11 cellular contexts compared by ENCODE assay signal in genomic region chr18:47080872-47081271, GRCh38. TPM values are rescaled to one million over a fixed set of nuclear protein-coding genes. Genes with fewer than 3 reads are reported as not detected.
"Had no signal": no experiment of that assay in that cellular context is flagged by ENCODE, and none has a peak within 500 bp of the region (broad histone marks: within the 10 kb centered on the region; RNA-seq: fewer than 3 reads in every experiment).

No MANE protein-coding gene starts in this region.

- FAIRE-seq: H1, H54 had no signal

- H3K36me3 ChIP-seq: HAP-1 had no signal

- H3K4me1 ChIP-seq: HAP-1 had no signal

- H3K4me2 ChIP-seq: GM23338 had no signal

- DNase-seq: GOT3, H7, H9, HFFc6 had no signal

- H3K9me3 ChIP-seq: HAP-1 had no signal

- ATAC-seq: GM23338, HCT116 had no signal

- H2AFZ ChIP-seq: GM23248, GM23338 had no signal

- H3K9ac ChIP-seq: GM23248 had no signal

- H3K4me3 ChIP-seq: GM23248, GM23338, HAP-1 had no signal

- H3K27ac ChIP-seq: GM23248 had no signal

RNA-seq across cellular contexts. Expression of gene ELOA2, which starts 45.5 kb away (rescaled TPM):
- total RNA-seq: GM23248, GM23338, H1, H4, H7, H9, HFFc6 had no signal
- polyA plus RNA-seq: GM23248, GM23338, H1 had no signal
